ENCODE assay signal across 8 cellular contexts in genomic region chr6:27630727-27631613, GRCh38.
DNase-seq lines count a peak whose midpoint lies in the region; ATAC-seq and TF ChIP-seq lines count a peak whose summit lies in the region.

No MANE protein-coding gene starts in this region.

- no peaks in the 10 kb centered on the region for H3K36me3 Mint-ChIP-seq in activated B cell treated with CpG ODN at 0.5 μM for 24 hours (ENCODE audit: low read depth)

- H3K27me3 ChIP-seq in HUES64 (ENCODE audit: insufficient read depth, low read length) = peaks cover 18% of the 10 kb centered on the region
- H3K27me3 ChIP-seq in lower lobe of right lung (ENCODE audit: low read depth) = peaks cover 77% of the 10 kb centered on the region

- ATAC-seq in activated B cell treated with CpG ODN at 0.5 μM for 24 hours (ENCODE audit: low read depth) = no peak
- peak; percentile 59 for ATAC-seq in esophagus mucosa
- no peak for ATAC-seq in lower lobe of right lung
- ATAC-seq in HG03280 (IDR thresholded peaks at IDR 0.05; ENCODE audit: unreplicated experiment) = no peak

- no peak overlapping the region for H3K27ac Mint-ChIP-seq in activated B cell treated with CpG ODN at 0.5 μM for 24 hours

- H3K4me3 ChIP-seq in HUES64 (ENCODE audit: low read length) = peak overlapping the region; percentile 97
- no peak overlapping the region for H3K4me3 ChIP-seq in lower lobe of right lung

- peaks cover 5% of the 10 kb centered on the region for H3K4me1 Mint-ChIP-seq in activated B cell treated with CpG ODN at 0.5 μM for 24 hours

- no peaks in the 10 kb centered on the region for H3K36me3 ChIP-seq in HUES64 (ENCODE audit: insufficient read depth, low read length)
- no peaks in the 10 kb centered on the region for H3K36me3 ChIP-seq in lower lobe of right lung

- no peaks in the 10 kb centered on the region for H3K9me3 ChIP-seq in HUES64 (ENCODE audit: insufficient read depth, low read depth, low read length)
- H3K9me3 ChIP-seq in lower lobe of right lung = no peaks in the 10 kb centered on the region

- POLR2A ChIA-PET in activated B cell treated with CpG ODN at 0.5 μM for 24 hours (lab: Charles Lee) = no interaction called here

- intact Hi-C loops in activated B cell treated with CpG ODN at 0.5 μM for 24 hours (cut with micrococcal nuclease) = no loop called here
- intact Hi-C loops in posterior cingulate gyrus (cut with DNase I) = no loop called here
- intact Hi-C loops in lower lobe of right lung (cut with DNase I) = no loop called here

- TF ChIP-seq CTCF in activated B cell treated with CpG ODN at 0.5 μM for 24 hours (IDR thresholded peaks at IDR 0.05) (no peak), lower lobe of right lung (IDR thresholded peaks at IDR 0.05) (no peak)

- H3K27ac ChIP-seq in HUES64 (ENCODE audit: low read depth, low read length) = no peak overlapping the region
- no peak overlapping the region for H3K27ac ChIP-seq in lower lobe of right lung

- DNase-seq in ELR (ENCODE audit: low read depth) (peak; percentile 89), activated B cell treated with CpG ODN at 0.5 μM for 24 hours (no peak), posterior cingulate gyrus (peak; percentile 40 to 96 (median 66)), NCI-H2196 (lab: John Stamatoyannopoulos, UW; ENCODE audit: unreplicated experiment) (no peak), lower lobe of right lung (no peak)

- CTCF ChIA-PET in activated B cell treated with CpG ODN at 0.5 μM for 24 hours (lab: Charles Lee) = no interaction called here

- H3K9ac ChIP-seq in HUES64 (ENCODE audit: low read depth, low read length) = peak overlapping the region; percentile 72

- peaks cover 70% of the 10 kb centered on the region for H3K27me3 Mint-ChIP-seq in activated B cell treated with CpG ODN at 0.5 μM for 24 hours

- peak overlapping the region; percentile 41 for H3K4me3 Mint-ChIP-seq in activated B cell treated with CpG ODN at 0.5 μM for 24 hours

- under 1% methylated on average over 49 of the region's 51 CpGs for WGBS in HUES64

- H3K9me3 Mint-ChIP-seq in activated B cell treated with CpG ODN at 0.5 μM for 24 hours = peaks cover 2% of the 10 kb centered on the region

- H3K4me1 ChIP-seq in HUES64 (ENCODE audit: insufficient read depth, low read length) (peaks cover 8% of the 10 kb centered on the region; the same call in 1 of the 2 replicates), lower lobe of right lung (no peaks in the 10 kb centered on the region)

Comparison
In these comparisons a context has a peak if more than half of its experiments do, and no peak if none do; other contexts are left out.
1. DNase-seq: peak in ELR (single experiment) and posterior cingulate gyrus (10 of 10); none in activated B cell treated with CpG ODN at 0.5 μM for 24 hours (single experiment), NCI-H2196 (single experiment) and lower lobe of right lung (single experiment).